27 cellular contexts compared by ENCODE assay signal in genomic region chr14:24057271-24057670, GRCh38. TPM values are rescaled to one million over a fixed set of nuclear protein-coding genes. Genes with fewer than 3 reads are reported as not detected.
"Had no signal": no experiment of that assay in that cellular context is flagged by ENCODE, and none has a peak within 500 bp of the region (broad histone marks: within the 10 kb centered on the region; RNA-seq: fewer than 3 reads in every experiment).

No MANE protein-coding gene starts in this region.

- H3K4me3 ChIP-seq: cardiac muscle cell had no signal

- H3K36me3 ChIP-seq: brain microvascular endothelial cell, cardiac muscle cell had no signal

- H3K27ac ChIP-seq: brain microvascular endothelial cell, cardiac muscle cell, VCaP had no signal

- DNase-seq: activated CD4-positive, alpha-beta T cell treated with anti-CD3 and anti-CD28 coated beads for 4 hours; activated CD4-positive, CD25-positive, alpha-beta regulatory T cell; activated CD8-positive, alpha-beta memory T cell treated with anti-CD3 and anti-CD28 coated beads, Interleukin-2, amount 10 ng/mL, durations not matched to agents 7 days and 5 days; activated gamma-delta T cell; activated naive CD4-positive, alpha-beta T cell treated with anti-CD3 and anti-CD28 coated beads for 36 hours; activated T-cell treated with anti-CD3 and anti-CD28 coated beads, Interleukin-2, amount 50 U/mL, for 4 hours; brain microvascular endothelial cell; KG1; NCI-H1092; NCI-H1417 treated with DMSO at 0.1 percent for 48 hours; NCI-H1694; NCI-H2029; NCI-H2107; NCI-H2171 treated with DMSO at 0.1 percent for 48 hours; NCI-H345; NCI-H510A; NCI-H526 treated with DMSO at 0.1 percent for 48 hours; NK-92 treated with Interleukin-12 subunit alpha and Interleukin-12 subunit beta, amount 100 ng/mL, for 24 hours; SHP77 had no signal

- ATAC-seq: activated T-cell treated with anti-CD3 and anti-CD28 coated beads, Interleukin-2, amount 50 U/mL, for 4 hours; activated T-helper 17 cell treated with anti-CD3 and anti-CD28 coated beads, Interleukin-2, amount 50 U/mL, for 72 hours had no signal

- H3K27me3 ChIP-seq: brain microvascular endothelial cell, cardiac muscle cell had no signal

- FAIRE-seq: RCC 7860 had no signal

RNA-seq across cellular contexts. Expression of gene CARMIL3, which starts 5.5 kb away (rescaled TPM):
- total RNA-seq: M059J had no signal

RNA-seq across cellular contexts. Expression of gene CPNE6, which starts 14.1 kb away (rescaled TPM):
- total RNA-seq: activated naive CD4-positive, alpha-beta T cell treated with anti-CD3 and anti-CD28 coated beads for 36 hours; activated T-cell treated with anti-CD3 and anti-CD28 coated beads, Interleukin-2, amount 50 U/mL, for 4 hours; activated T-helper 17 cell treated with anti-CD3 and anti-CD28 coated beads, Interleukin-2, amount 50 U/mL, for 72 hours; LHCN-M2; M059J; SK-MEL-5; T-helper 2 cell treated with Interferon-gamma antibody and Interleukin-4, amounts not matched to agents 100 ng/mL and 5 ng/mL, for 36 hours had no signal
